Comparison of ENCODE assay signal across 7 cellular contexts in genomic region chr5:66408561-66408960, GRCh38.
"Had no signal": no experiment of that assay in that cellular context is flagged by ENCODE, and none has a peak within 500 bp of the region (broad histone marks: within the 10 kb centered on the region; RNA-seq: fewer than 3 reads in every experiment).

No MANE protein-coding gene starts in this region.

- FAIRE-seq: HTR-8/SVneo, K562 had no signal

- H3K27ac Mint-ChIP-seq: IgD-negative memory B cell had no signal

- DNase-seq: IMR-90, KBM-7, KG1 had no signal

- H3K4me3 ChIP-seq: K562 had no signal

- H3K27ac ChIP-seq: HL-60 had no signal

- H3K4me3 Mint-ChIP-seq: IgD-negative memory B cell had no signal

- H3K36me3 Mint-ChIP-seq: IgD-negative memory B cell had no signal

- H3K4me1 Mint-ChIP-seq: IgD-negative memory B cell had no signal
